8 cellular contexts compared by ENCODE assay signal in the genomic region with DNA sequence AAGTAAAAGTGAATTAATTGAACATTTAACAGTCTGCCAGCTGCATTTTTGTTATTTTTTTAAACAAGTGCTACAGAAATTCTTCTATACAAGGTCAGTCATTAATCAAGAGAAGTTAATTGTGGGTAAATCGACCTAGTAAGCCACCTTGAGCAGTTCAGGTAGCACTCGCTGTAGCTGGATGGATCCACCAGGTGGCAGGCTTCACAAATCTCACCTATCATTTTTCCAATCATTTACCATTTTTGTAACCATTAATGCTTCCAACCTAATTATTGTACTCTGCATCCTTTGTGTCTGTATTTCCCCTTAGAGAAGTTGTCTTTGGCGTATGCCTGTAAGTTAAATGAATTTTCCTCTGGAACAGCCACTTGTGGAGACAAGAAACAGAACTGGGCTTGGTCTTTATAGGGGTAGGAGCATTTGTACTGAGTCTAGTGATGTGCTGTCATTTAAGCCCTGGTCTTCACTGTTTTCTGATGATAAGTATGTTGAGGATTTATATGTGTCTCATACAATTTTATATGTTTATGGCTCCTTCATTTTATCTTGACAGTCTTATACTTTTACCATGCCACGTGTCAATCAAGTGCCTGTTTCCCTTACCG. TPM values are rescaled to one million over a fixed set of nuclear protein-coding genes. Genes with fewer than 3 reads are reported as not detected.
DNase-seq lines count a peak whose midpoint lies in the region; ATAC-seq and TF ChIP-seq lines count a peak whose summit lies in the region.

No MANE protein-coding gene starts in this region.

- H2AFZ ChIP-seq in mammary epithelial cell (ENCODE audit: low read depth, low read length), result no peak overlapping the region

- dilution Hi-C loops in mammary epithelial cell (cut with HindIII; ENCODE audit: low sequenced_read_pairs), result no loop called here

- H3K4me3 Mint-ChIP-seq in type B pancreatic cell, result no peak overlapping the region

- 49% methylated on average over 5 of the region's 5 CpGs for WGBS in mammary epithelial cell (ENCODE audit: low coverage, missing lambda C conversion rate)

- H3K4me1 ChIP-seq in mammary epithelial cell (ENCODE audit: insufficient read depth, low read length), result peaks cover 23% of the 10 kb centered on the region

- in situ Hi-C loops in mammary epithelial cell (cut with MboI; ENCODE audit: low sequenced_read_pairs in 2 of 2), result no loop called here

- no peaks in the 10 kb centered on the region for H3K27me3 Mint-ChIP-seq in type B pancreatic cell

- intact Hi-C loops in mammary epithelial cell (cut with micrococcal nuclease), result loop anchor here (1.0 kb wide), 1 partner anchor 52 kb away; no protein-coding TSS in a partner anchor

- CTCF ChIA-PET in mammary epithelial cell (lab: Charles Lee; ENCODE audit: low non-redundant PET), result no interaction called here

- TF ChIP-seq CTCF in AG09319 (IDR thresholded peaks at IDR 0.05; ENCODE audit: low read depth, low read length), result peak; percentile 79
- TF ChIP-seq CTCF in mammary epithelial cell (conservative IDR thresholded peaks at IDR 0.05 in 1 of 2, IDR thresholded peaks at IDR 0.05 in 1 of 2; ENCODE audit: extremely low read depth in 1 of 2, insufficient read depth in 1 of 2, low read depth in 1 of 2, low read length in 2 of 2), result peak; percentile 77 to 82
- TF ChIP-seq CTCF in type B pancreatic cell (conservative IDR thresholded peaks at IDR 0.05), result peak; percentile 92

- no peak overlapping the region for H3K9ac ChIP-seq in mammary epithelial cell (ENCODE audit: insufficient read depth, low read length)

- H3K9me3 Mint-ChIP-seq in type B pancreatic cell, result no peaks in the 10 kb centered on the region

- H3K9me3 ChIP-seq in mammary epithelial cell (replicated peaks; ENCODE audit: insufficient read depth, low read length), result no peaks in the 10 kb centered on the region

- peaks cover 8% of the 10 kb centered on the region for H3K4me1 Mint-ChIP-seq in type B pancreatic cell (ENCODE audit: unreplicated experiment)

- no peak overlapping the region for H3K4me2 ChIP-seq in mammary epithelial cell (ENCODE audit: insufficient read depth, low read depth, low read length)

- H3K27ac ChIP-seq in mammary epithelial cell (ENCODE audit: insufficient read depth, low read depth, low read length), result no peak overlapping the region

- no peak overlapping the region for H3K27ac Mint-ChIP-seq in type B pancreatic cell

- BruUV-seq in mammary epithelial cell (replicated peaks; lab: Mats Ljungman, UMichigan), result no TSS peak

- H3K79me2 ChIP-seq in mammary epithelial cell (ENCODE audit: insufficient read depth, low read length), result no peaks in the 10 kb centered on the region

- H3K4me3 ChIP-seq in mammary epithelial cell (replicated peaks in 1 of 3; ENCODE audit: insufficient read depth in 1 of 3, low read depth in 2 of 3, low read length in 3 of 3), result no peak overlapping the region

- no peaks in the 10 kb centered on the region for H4K20me1 ChIP-seq in mammary epithelial cell (ENCODE audit: insufficient read depth, low read length)

- H3K27me3 ChIP-seq in mammary epithelial cell (ENCODE audit: insufficient read depth, low read length), result no peaks in the 10 kb centered on the region

- H3K36me3 Mint-ChIP-seq in type B pancreatic cell, result peaks cover 18% of the 10 kb centered on the region

- ATAC-seq in GM18511 (IDR thresholded peaks at IDR 0.05; ENCODE audit: unreplicated experiment) (peak; percentile 77), GM18520 (IDR thresholded peaks at IDR 0.05; ENCODE audit: unreplicated experiment) (no peak)

- H3K36me3 ChIP-seq in mammary epithelial cell (ENCODE audit: insufficient read depth, low read length), result peaks cover 40% of the 10 kb centered on the region

- DNase-seq in AG09319 (ENCODE audit: extremely low read depth, low read depth) (no peak), HS-27A (ENCODE audit: low read depth) (peak; percentile 8), T-helper 9 cell (peak; percentile 48), mammary epithelial cell (peak; percentile 35), lung microvascular endothelial cell (ENCODE audit: low read depth in 2 of 2) (peak; percentile 38 to 70), type B pancreatic cell (ENCODE audit: extremely low spot score, unreplicated experiment) (no peak)

RNA-seq across cellular contexts. Expression of gene CD180, which starts 39.5 kb away (rescaled TPM):
- total RNA-seq in mammary epithelial cell (under 1 TPM in 1 of 2 donors, not detected in 1; 0.17 TPM), lung microvascular endothelial cell (under 0.01 TPM in 2 replicates), type B pancreatic cell (ENCODE audit: low replicate concordance) (not detected in 2 replicates)
- polyA plus RNA-seq in mammary epithelial cell, result 0.02 TPM
- polyA minus RNA-seq in mammary epithelial cell, result not detected

Comparison
In these comparisons a context has a peak if more than half of its experiments do, and no peak if none do; other contexts are left out.
1. DNase-seq: peak in HS-27A (single experiment), T-helper 9 cell (single experiment), mammary epithelial cell (single experiment) and lung microvascular endothelial cell (2 of 2); none in AG09319 (single experiment) and type B pancreatic cell (single experiment).
2. Peak in every context shown above with its lines, with median percentiles within 50 percentile points of each other: CTCF ChIP-seq.